11 cellular contexts compared by ENCODE assay signal in genomic region chr1:67747667-67748066, GRCh38.
DNase-seq lines count a peak whose midpoint lies in the region; FAIRE-seq and TF ChIP-seq lines count a peak whose summit lies in the region.
"Had no signal": no experiment of that assay in that cellular context is flagged by ENCODE, and none has a peak within 500 bp of the region (broad histone marks: within the 10 kb centered on the region; RNA-seq: fewer than 3 reads in every experiment).

No MANE protein-coding gene starts in this region.

- H3K4me1 ChIP-seq in Peyer's patch (peaks cover 0 to 55% (median 12%) of the 10 kb centered on the region in 4 donors), osteoblast (ENCODE audit: insufficient read depth, low read length) (peaks cover 68% of the 10 kb centered on the region)

- TF ChIP-seq CTCF in Peyer's patch (IDR thresholded peaks at IDR 0.05), result no peak
- no peak for TF ChIP-seq CTCF in osteoblast (IDR thresholded peaks at IDR 0.05; ENCODE audit: extremely low read depth, low read depth, low read length)
- no peak for TF ChIP-seq CTCF in GM13976 (IDR thresholded peaks at IDR 0.05; ENCODE audit: borderline replicate concordance, control extremely low read depth, extremely low read depth, insufficient read depth, missing control alignments)

- no peaks in the 10 kb centered on the region for H3K36me3 ChIP-seq in Peyer's patch
- H3K36me3 ChIP-seq in osteoblast (ENCODE audit: insufficient read depth, low read length), result peaks cover 14% of the 10 kb centered on the region

- H3K27me3 ChIP-seq in Peyer's patch (no peaks in the 10 kb centered on the region), osteoblast (ENCODE audit: insufficient read depth, low read length) (no peaks in the 10 kb centered on the region)

- DNase-seq in A172 (ENCODE audit: low spot score) (peak; percentile 55), Peyer's patch (no peak), fibroblast of peridontal ligament (ENCODE audit: extremely low read depth) (peak; percentile 75), osteoblast (ENCODE audit: insufficient read length, low spot score, missing footprints) (no peak), DMS153 (lab: John Stamatoyannopoulos, UW) (no peak), GM13976 (ENCODE audit: low spot score) (no peak), cortex of kidney (lab: John Stamatoyannopoulos, UW) (no peak), RCC 7860 (ENCODE audit: low spot score) (no peak)
- DNase-seq: activated naive CD4-positive, alpha-beta T cell treated with Interleukin-2 at 50 U/mL for 16 hours; NCI-H187 treated with DMSO at 0.1 percent for 48 hours had no signal

- H3K9me3 ChIP-seq in Peyer's patch (no peaks in the 10 kb centered on the region), osteoblast (ENCODE audit: low read depth, low read length) (no peaks in the 10 kb centered on the region)

- H3K27ac ChIP-seq in Peyer's patch (peak overlapping the region in 3 of 4 donors; percentile 10 to 56 (median 55)), osteoblast (ENCODE audit: low read depth, low read length) (peak overlapping the region; percentile 89)

- no peak for FAIRE-seq in RCC 7860 (lab: Jason Lieb, UNC)
- FAIRE-seq: frontal cortex had no signal

- H3K4me3 ChIP-seq in Peyer's patch (no peak overlapping the region), osteoblast (ENCODE audit: insufficient read depth, low read length) (no peak overlapping the region)

- H3K79me2 ChIP-seq in osteoblast (ENCODE audit: insufficient read depth, low read length), result peaks cover 62% of the 10 kb centered on the region

- H4K20me1 ChIP-seq in osteoblast (ENCODE audit: insufficient read depth, low read length), result peaks cover 2% of the 10 kb centered on the region

- in situ Hi-C loops in GM13976 (cut with MboI; ENCODE audit: low sequenced_read_pairs, unreplicated experiment), result no loop called here

- H2AFZ ChIP-seq in osteoblast (ENCODE audit: low read length), result no peak overlapping the region

- peak overlapping the region; percentile 69 for H3K4me2 ChIP-seq in osteoblast (ENCODE audit: insufficient read depth, low read length)

- TF ChIP-seq POLR2A in Peyer's patch (IDR thresholded peaks at IDR 0.05), result no peak

Comparison
In these comparisons a context has a peak if more than half of its experiments do, and no peak if none do; other contexts are left out.
1. DNase-seq: peak in A172 (single experiment) and fibroblast of peridontal ligament (single experiment); none in Peyer's patch (0 of 3), osteoblast (single experiment), DMS153 (single experiment), GM13976 (single experiment), cortex of kidney (single experiment) and RCC 7860 (single experiment).